7 cellular contexts compared by ENCODE assay signal in genomic region chr6:53361549-53362031, GRCh38. TPM values are rescaled to one million over a fixed set of nuclear protein-coding genes. Genes with fewer than 3 reads are reported as not detected.
DNase-seq lines count a peak whose midpoint lies in the region; ATAC-seq lines count a peak whose summit lies in the region.

No MANE protein-coding gene starts in this region.

- H3F3A ChIP-seq in GM23248 (ENCODE audit: insufficient read depth) = peaks cover 34% of the 10 kb centered on the region

- no peaks in the 10 kb centered on the region for H3K79me2 ChIP-seq in GM23248 (ENCODE audit: insufficient read depth)

- no peaks in the 10 kb centered on the region for H3K27me3 ChIP-seq in GM23248 (replicated peaks; ENCODE audit: insufficient read depth)

- in situ Hi-C loops in GM23248 (cut with MboI) = no loop called here

- no peaks in the 10 kb centered on the region for H3K36me3 ChIP-seq in GM23248 (ENCODE audit: low read depth)

- no peaks in the 10 kb centered on the region for H3K9me2 ChIP-seq in GM23248 (ENCODE audit: insufficient read depth)

- peak overlapping the region; percentile 43 for H3K27ac ChIP-seq in GM23248

- H2AFZ ChIP-seq in GM23248 = no peak overlapping the region

- H3K9ac ChIP-seq in GM23248 = no peak overlapping the region

- H3K4me2 ChIP-seq in GM23248 (ENCODE audit: unreplicated experiment) = peak overlapping the region; percentile 7

- H3K9me3 ChIP-seq in GM23248 (ENCODE audit: low read depth) = no peaks in the 10 kb centered on the region

- no peak overlapping the region for H3K4me3 ChIP-seq in GM23248
- no peak overlapping the region for H3K4me3 ChIP-seq in skeletal muscle cell (ENCODE audit: low read depth, low read length)

- ATAC-seq in HG02588 (IDR thresholded peaks at IDR 0.05; ENCODE audit: unreplicated experiment) (no peak), GM19328 (IDR thresholded peaks at IDR 0.05; ENCODE audit: unreplicated experiment) (no peak)

- DNase-seq in GM23248 (peak; percentile 70), RPMI7951 (ENCODE audit: low read depth) (peak; percentile 15), amniotic epithelial cell (ENCODE audit: low read depth) (peak; percentile 71), skeletal muscle cell (ENCODE audit: low read depth) (peak; percentile 41), NCI-H2171 treated with DMSO at 0.1 percent for 48 hours (lab: John Stamatoyannopoulos, UW) (no peak)

- no peaks in the 10 kb centered on the region for H4K20me1 ChIP-seq in GM23248 (ENCODE audit: insufficient read depth)

- H3K4me1 ChIP-seq in GM23248 (ENCODE audit: insufficient read depth) = peaks cover 32% of the 10 kb centered on the region

- WGBS in GM23248 (ENCODE audit: low coverage in 1 of 2, low lambda C conversion rate in 2 of 2, missing lambda C conversion rate in 2 of 2), 2 experiments = 81 to 84% methylated on average over 4 of the region's 4 CpGs

RNA-seq across cellular contexts. Expression of gene ELOVL5, which starts 12.8 kb away (rescaled TPM):
- total RNA-seq in GM23248 (2014; rRNA removed; shearing (Covaris generic)) = 60.3 and 70.8 TPM in 2 replicates
- polyA plus RNA-seq in GM23248 (2016; fragmentation: Nextera tagmentation; extraction: Ambion mirVana) = 86.8 and 87.3 TPM in 2 replicates
- total RNA-seq in RPMI7951 (2014; rRNA removed; shearing (Covaris generic)) = 71.0 and 91.3 TPM in 2 replicates
